Comparison of ENCODE assay signal across 1 cellular context in the genomic region with DNA sequence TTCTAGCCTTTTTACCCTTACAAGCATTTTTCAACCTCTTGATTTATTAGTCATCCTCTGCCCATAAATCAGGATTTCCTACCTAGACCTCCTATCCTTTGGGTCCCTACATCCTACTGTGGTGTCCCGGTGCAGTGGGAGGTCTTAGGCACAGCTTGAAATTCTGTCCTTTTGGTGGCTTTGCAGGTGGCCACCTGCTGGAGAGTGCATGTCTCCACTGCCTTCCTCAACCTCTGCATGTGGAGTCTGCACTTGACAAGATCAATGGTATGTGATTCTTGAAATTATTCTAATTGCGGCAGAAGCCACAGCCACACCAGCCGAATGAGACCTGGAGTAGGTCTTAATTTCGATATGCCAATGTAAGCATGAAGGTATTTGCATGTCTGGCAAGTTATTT.
TF ChIP-seq lines count a peak whose summit lies in the region.

No MANE protein-coding gene starts in this region.

TF ChIP-seq in GM12878, 131 proteins besides CTCF, POLR2A, EP300 and RAD21 (continued from another document):
- TF ChIP-seq SMAD1 (IDR thresholded peaks at IDR 0.05; ENCODE audit: low read depth, partially characterized antibody) (no peak), SMC3 (IDR thresholded peaks at IDR 0.05; ENCODE audit: borderline replicate concordance, low read length) (peak; percentile 25; the same call in 1 of the 2 replicates)
- TF ChIP-seq, protein P1, sequence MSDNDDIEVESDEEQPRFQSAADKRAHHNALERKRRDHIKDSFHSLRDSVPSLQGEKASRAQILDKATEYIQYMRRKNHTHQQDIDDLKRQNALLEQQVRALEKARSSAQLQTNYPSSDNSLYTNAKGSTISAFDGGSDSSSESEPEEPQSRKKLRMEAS (IDR thresholded peaks at IDR 0.05; ENCODE audit: low read depth, low read length), result no peak
